ENCODE assay signal across 1 cellular context in genomic region chr2:170505631-170506270, GRCh38.
A peak's percentile ranks its signal among the peaks of the same experiment; 100 is the strongest.
TF ChIP-seq lines count a peak whose summit lies in the region.

No MANE protein-coding gene starts in this region.

TF ChIP-seq in endothelial cell of umbilical vein, 7 proteins besides CTCF, POLR2A, EP300 and RAD21:
- TF ChIP-seq POLR2AphosphoS5 (IDR thresholded peaks at IDR 0.05; ENCODE audit: insufficient read depth, low read depth, low read length) (no peak), GATA2 (IDR thresholded peaks at IDR 0.05; ENCODE audit: insufficient read depth, insufficient read length, low read depth, low read length) (peak; percentile 75)
